34 cellular contexts compared by ENCODE assay signal in genomic region chr17:36779550-36779949, GRCh38.
DNase-seq lines count a peak whose midpoint lies in the region; ATAC-seq, FAIRE-seq and TF ChIP-seq lines count a peak whose summit lies in the region.
"Had no signal": no experiment of that assay in that cellular context is flagged by ENCODE, and none has a peak within 500 bp of the region (broad histone marks: within the 10 kb centered on the region; RNA-seq: fewer than 3 reads in every experiment).

No MANE protein-coding gene starts in this region.

- ATAC-seq in HepG2 (no peak), right lobe of liver (no peak), K562 (no peak), upper lobe of left lung (ENCODE audit: low FRiP score in 2 of 2) (no peak)
- no peak for ATAC-seq in CD8-positive, alpha-beta T cell
- ATAC-seq: A549 had no signal

- H3K27ac Mint-ChIP-seq in CD8-positive, alpha-beta T cell = no peak overlapping the region
- H3K27ac Mint-ChIP-seq: B cell; CD14-positive monocyte; CD4-positive, alpha-beta memory T cell; CD4-positive, alpha-beta T cell; CD8-positive, alpha-beta memory T cell had no signal

- no TSS peak for BruUV-seq in HepG2 (replicated peaks; lab: Mats Ljungman, UMichigan)
- no TSS peak for BruUV-seq in K562 (replicated peaks; lab: Mats Ljungman, UMichigan)

- H3K4me2 ChIP-seq in HepG2 (ENCODE audit: low read depth, low read length) (no peak overlapping the region), K562 (ENCODE audit: insufficient read depth, low read length) (no peak overlapping the region)
- H3K4me2 ChIP-seq: A549; BLaER1; BLaER1 treated with 17β-estradiol and CSF1 and Interleukin-3, amounts not matched to agents 10 nM and 100 nM had no signal

- TF ChIP-seq RAD21 in HepG2 (CRISPR knock-in tag; IDR thresholded peaks at IDR 0.05) (no peak), K562 (CRISPR knock-in tag; conservative IDR thresholded peaks at IDR 0.05 in 1 of 2, IDR thresholded peaks at IDR 0.05 in 1 of 2) (no peak)

- no peak for TF ChIP-seq EP300 in HepG2 (IDR thresholded peaks at IDR 0.05; ENCODE audit: low read depth in 2 of 2, low read length in 2 of 2)
- TF ChIP-seq EP300 in HepG2 (CRISPR knock-in tag; IDR thresholded peaks at IDR 0.05; ENCODE audit: borderline replicate concordance) = no peak
- TF ChIP-seq EP300 in K562 (IDR thresholded peaks at IDR 0.05; ENCODE audit: low read length) = no peak
- TF ChIP-seq EP300 in upper lobe of left lung (IDR thresholded peaks at IDR 0.05) = no peak

- H3K9ac ChIP-seq in HepG2 (ENCODE audit: insufficient read depth, low read depth, low read length) = no peak overlapping the region
- H3K9ac ChIP-seq in K562 (ENCODE audit: insufficient read depth in 1 of 2, low read depth in 2 of 2, low read length in 2 of 2) = no peak overlapping the region
- H3K9ac ChIP-seq: BLaER1; BLaER1 treated with 17β-estradiol and CSF1 and Interleukin-3, amounts not matched to agents 10 nM and 100 nM had no signal

- H2AFZ ChIP-seq in HepG2 (ENCODE audit: low read length) = no peak overlapping the region
- no peak overlapping the region for H2AFZ ChIP-seq in K562 (ENCODE audit: low read depth, low read length)

- CTCF ChIA-PET in HepG2 (lab: Yijun Ruan, JAX; ENCODE audit: low intra/inter-chr PET ratio, low total read pairs) = no interaction called here
- CTCF ChIA-PET in K562 (lab: Yijun Ruan, JAX; ENCODE audit: low intra/inter-chr PET ratio) = no interaction called here
- CTCF ChIA-PET in CD8-positive, alpha-beta T cell (lab: Charles Lee) = interaction anchor here (1.1 kb wide), 1 partner anchor 73 kb away, joined by 8 read pairs; no protein-coding TSS in a partner anchor

- TF ChIP-seq POLR2A in HepG2 (IDR thresholded peaks at IDR 0.05; ENCODE audit: insufficient read depth in 1 of 2, low read depth in 2 of 2, low read length in 2 of 2) = no peak
- TF ChIP-seq POLR2A in right lobe of liver (IDR thresholded peaks at IDR 0.05) = no peak
- no peak for TF ChIP-seq POLR2A in K562 (conservative IDR thresholded peaks at IDR 0.05)
- TF ChIP-seq POLR2A in upper lobe of left lung (IDR thresholded peaks at IDR 0.05) = no peak

- H4K20me1 ChIP-seq in HepG2 (ENCODE audit: insufficient read depth, low read length) = no peaks in the 10 kb centered on the region
- H4K20me1 ChIP-seq in K562 (replicated peaks; ENCODE audit: control insufficient read depth, insufficient read depth, low read length) = no peaks in the 10 kb centered on the region

- H3K9me1 ChIP-seq in K562 (ENCODE audit: control insufficient read depth, insufficient read depth, low read length) = no peaks in the 10 kb centered on the region

- no peaks in the 10 kb centered on the region for H3K79me2 ChIP-seq in HepG2 (ENCODE audit: insufficient read depth, low read length)
- no peaks in the 10 kb centered on the region for H3K79me2 ChIP-seq in K562 (ENCODE audit: control insufficient read depth, insufficient read depth, low read length)

- peaks cover 46% of the 10 kb centered on the region for H3K27me3 Mint-ChIP-seq in CD8-positive, alpha-beta T cell (ENCODE audit: low read depth)

- H3K9me3 ChIP-seq in HepG2 (ENCODE audit: low read length) = no peaks in the 10 kb centered on the region
- H3K9me3 ChIP-seq in right lobe of liver = no peaks in the 10 kb centered on the region
- no peaks in the 10 kb centered on the region for H3K9me3 ChIP-seq in K562 (replicated peaks; ENCODE audit: control insufficient read depth, insufficient read depth, low read depth, low read length)
- H3K9me3 ChIP-seq in CD8-positive, alpha-beta T cell (ENCODE audit: low read length) = no peaks in the 10 kb centered on the region
- H3K9me3 ChIP-seq in upper lobe of left lung = no peaks in the 10 kb centered on the region
- H3K9me3 ChIP-seq: A549; BE2C; BLaER1; BLaER1 treated with 17β-estradiol and CSF1 and Interleukin-3, amounts not matched to agents 10 nM and 100 nM; Caco-2 had no signal

- H3K9me3 Mint-ChIP-seq in CD8-positive, alpha-beta T cell = no peaks in the 10 kb centered on the region
- H3K9me3 Mint-ChIP-seq: CD4-positive, alpha-beta T cell; CD8-positive, alpha-beta memory T cell had no signal

- intact Hi-C loops in HepG2 (cut with micrococcal nuclease; ENCODE audit: unreplicated experiment) (no loop called here), right lobe of liver (cut with DNase I) (no loop called here), K562 (cut with micrococcal nuclease) (no loop called here)
- intact Hi-C loops in CD8-positive, alpha-beta T cell (cut with DNase I, micrococcal nuclease) = no loop called here

- H3K4me3 ChIP-seq in HepG2 (replicated peaks in 1 of 3; ENCODE audit: insufficient read depth in 1 of 3, low read depth in 2 of 3, low read length in 3 of 3) (no peak overlapping the region), right lobe of liver (no peak overlapping the region), K562 (no peak overlapping the region), upper lobe of left lung (no peak overlapping the region)
- no peak overlapping the region for H3K4me3 ChIP-seq in CD8-positive, alpha-beta T cell (ENCODE audit: low read depth, low read length)
- H3K4me3 ChIP-seq: A549; BLaER1; BLaER1 treated with 17β-estradiol and CSF1 and Interleukin-3, amounts not matched to agents 10 nM and 100 nM had no signal

- H3K4me1 ChIP-seq in HepG2 (ENCODE audit: insufficient read depth, low read length) = peaks cover 11% of the 10 kb centered on the region
- H3K4me1 ChIP-seq in right lobe of liver = no peaks in the 10 kb centered on the region
- H3K4me1 ChIP-seq in K562 (replicated peaks in 1 of 2; ENCODE audit: control insufficient read depth in 2 of 2, insufficient read depth in 2 of 2, low read length in 2 of 2) = no peaks in the 10 kb centered on the region
- no peaks in the 10 kb centered on the region for H3K4me1 ChIP-seq in CD8-positive, alpha-beta T cell (ENCODE audit: insufficient read depth, low read length)
- no peaks in the 10 kb centered on the region for H3K4me1 ChIP-seq in upper lobe of left lung
- H3K4me1 ChIP-seq: A549, BE2C, BLaER1 had no signal

- TF ChIP-seq CTCF in HepG2 (CRISPR knock-in tag; IDR thresholded peaks at IDR 0.05) (no peak), right lobe of liver (IDR thresholded peaks at IDR 0.05) (no peak), K562 (IDR thresholded peaks at IDR 0.05 in 2 of 3, conservative IDR thresholded peaks at IDR 0.05 in 1 of 3; ENCODE audit: insufficient read depth in 2 of 3, low read depth in 1 of 3, low read length in 3 of 3) (no peak), upper lobe of left lung (IDR thresholded peaks at IDR 0.05) (no peak)
- TF ChIP-seq CTCF in CD8-positive, alpha-beta T cell (IDR thresholded peaks at IDR 0.05) = no peak

- no peak for FAIRE-seq in HepG2 (lab: Jason Lieb, UNC)
- no peak for FAIRE-seq in K562 (lab: Jason Lieb, UNC)
- FAIRE-seq: A204.1, A549, D721Med had no signal

- no peaks in the 10 kb centered on the region for H3K36me3 ChIP-seq in HepG2 (replicated peaks in 1 of 2; ENCODE audit: control insufficient read depth in 1 of 2, insufficient read depth in 2 of 2, low read length in 2 of 2)
- H3K36me3 ChIP-seq in right lobe of liver = no peaks in the 10 kb centered on the region
- H3K36me3 ChIP-seq in K562 (ENCODE audit: control insufficient read depth, insufficient read depth, low read length) = no peaks in the 10 kb centered on the region
- H3K36me3 ChIP-seq in CD8-positive, alpha-beta T cell (ENCODE audit: insufficient read depth, low read length) = no peaks in the 10 kb centered on the region
- no peaks in the 10 kb centered on the region for H3K36me3 ChIP-seq in upper lobe of left lung
- H3K36me3 ChIP-seq: BE2C; BLaER1; BLaER1 treated with 17β-estradiol and CSF1 and Interleukin-3, amounts not matched to agents 10 nM and 100 nM had no signal

- no peak overlapping the region for H3K4me3 Mint-ChIP-seq in CD8-positive, alpha-beta T cell
- H3K4me3 Mint-ChIP-seq: B cell; CD14-positive monocyte; CD4-positive, alpha-beta memory T cell; CD4-positive, alpha-beta T cell; CD4-positive, CD25-positive, alpha-beta regulatory T cell; CD8-positive, alpha-beta memory T cell had no signal

- H3K27me3 ChIP-seq in HepG2 (ENCODE audit: control insufficient read depth in 1 of 2, insufficient read depth in 2 of 2, low read length in 2 of 2) = peaks cover 0 to 4% of the 10 kb centered on the region in 2 experiments; a peak in 1 of 5 replicates
- H3K27me3 ChIP-seq in right lobe of liver = no peaks in the 10 kb centered on the region
- peaks cover 2 to 39% of the 10 kb centered on the region in 2 experiments; a peak in 2 of 5 replicates for H3K27me3 ChIP-seq in K562 (ENCODE audit: control insufficient read depth in 2 of 2, insufficient read depth in 2 of 2, low read length in 2 of 2)
- no peaks in the 10 kb centered on the region for H3K27me3 ChIP-seq in CD8-positive, alpha-beta T cell (ENCODE audit: insufficient read depth, low read length)
- no peaks in the 10 kb centered on the region for H3K27me3 ChIP-seq in upper lobe of left lung
- H3K27me3 ChIP-seq: BE2C; BLaER1; BLaER1 treated with 17β-estradiol and CSF1 and Interleukin-3, amounts not matched to agents 10 nM and 100 nM had no signal

- DNase-seq in HepG2 (ENCODE audit: low spot score) (no peak), right lobe of liver (no peak), AG20443 (ENCODE audit: low spot score) (peak; percentile 2), K562 (ENCODE audit: extremely low read depth in 1 of 4, low spot score in 3 of 4) (no peak), upper lobe of left lung (no peak)
- no peak for DNase-seq in CD8-positive, alpha-beta T cell
- DNase-seq: 8988T; ACHN; AML-193; BE2C; C1 segment of cervical spinal cord; Caco-2; Calu3; CD4-positive, alpha-beta memory T cell; CD4-positive, alpha-beta T cell; CD4-positive, CD25-positive, alpha-beta regulatory T cell; CD8-positive, alpha-beta memory T cell; COR-L47; DMS 273 treated with DMSO at 0.1 percent for 48 hours; DMS153; DMS53; DMS79; DMS79 treated with DMSO at 0.1 percent for 48 hours; DND-41; EL had no signal

- no peaks in the 10 kb centered on the region for H3K36me3 Mint-ChIP-seq in CD8-positive, alpha-beta T cell
- H3K36me3 Mint-ChIP-seq: CD14-positive monocyte; CD4-positive, alpha-beta memory T cell; CD4-positive, CD25-positive, alpha-beta regulatory T cell had no signal

- H3K4me1 Mint-ChIP-seq in CD8-positive, alpha-beta T cell (ENCODE audit: low read depth) = no peaks in the 10 kb centered on the region
- H3K4me1 Mint-ChIP-seq: B cell; CD14-positive monocyte; CD4-positive, alpha-beta memory T cell; CD4-positive, CD25-positive, alpha-beta regulatory T cell; CD8-positive, alpha-beta memory T cell had no signal

- H3K27ac ChIP-seq in HepG2 (ENCODE audit: extremely low read length, insufficient read depth, low read length) (no peak overlapping the region), right lobe of liver (no peak overlapping the region), K562 (ENCODE audit: extremely low read depth, low read depth, low read length) (no peak overlapping the region), upper lobe of left lung (no peak overlapping the region)
- no peak overlapping the region for H3K27ac ChIP-seq in CD8-positive, alpha-beta T cell (ENCODE audit: low read depth, low read length)
- H3K27ac ChIP-seq: 22Rv1; A549; BLaER1; BLaER1 treated with 17β-estradiol and CSF1 and Interleukin-3, amounts not matched to agents 10 nM and 100 nM; C4-2B had no signal

- in situ Hi-C loops in HepG2 (cut with HindIII; ENCODE audit: extremely low pct_ligation_motif_present, low pct_unique_long_range_greater_than_20kb) (no loop called here), K562 (cut with MboI) (no loop called here)

- WGBS in HepG2 (ENCODE audit: low lambda C conversion rate) = 44% methylated on average over 2 of the region's 2 CpGs
- no CpG with 5 or more reads among the region's 2 CpGs for WGBS in right lobe of liver (ENCODE audit: insufficient coverage, low coverage, low lambda C conversion rate, missing lambda C conversion rate)
- whole genome bisulfite sequencing in K562 (ENCODE audit: insufficient coverage, low coverage, missing lambda C conversion rate) = 0% methylated on average over 2 of the region's 2 CpGs
- WGBS in upper lobe of left lung, 2 donors = 92 to 100% methylated on average over 2 of the region's 2 CpGs

- POLR2A ChIA-PET in HepG2 (lab: Yijun Ruan, JAX) = no interaction called here
- POLR2A ChIA-PET in K562 (lab: Yijun Ruan, JAX) = no interaction called here
- POLR2A ChIA-PET in CD8-positive, alpha-beta T cell (lab: Charles Lee) = no interaction called here
